In genomic region chr5:5192681-5193080, GRCh38 we compare ENCODE assay signal across 18 cellular contexts. TPM values are rescaled to one million over a fixed set of nuclear protein-coding genes. Genes with fewer than 3 reads are reported as not detected.
"Had no signal": no experiment of that assay in that cellular context is flagged by ENCODE, and none has a peak within 500 bp of the region (broad histone marks: within the 10 kb centered on the region; RNA-seq: fewer than 3 reads in every experiment).

No MANE protein-coding gene starts in this region.

- H3K9me3 ChIP-seq: gastrocnemius medialis had no signal

- H3K4me1 ChIP-seq: gastrocnemius medialis had no signal

- H3K4me3 ChIP-seq: gastrocnemius medialis, hepatocyte had no signal

- H3K36me3 ChIP-seq: gastrocnemius medialis had no signal

- H3K27ac ChIP-seq: epithelial cell of prostate, gastrocnemius medialis, hepatocyte had no signal

- DNase-seq: activated CD4-positive, alpha-beta T cell treated with anti-CD3 and anti-CD28 coated beads, Interleukin-2, amount 50 U/mL, for 1 hour; activated CD8-positive, alpha-beta memory T cell treated with anti-CD3 and anti-CD28 coated beads for 24 hours; activated naive CD4-positive, alpha-beta T cell; activated naive CD8-positive, alpha-beta T cell treated with anti-CD3 and anti-CD28 coated beads, Interleukin-2, amount 10 ng/mL, durations not matched to agents 7 days and 5 days; anterior cingulate cortex; cerebellar nuclear complex; effector memory CD4-positive, alpha-beta T cell; gastrocnemius medialis; islet precursor cell; natural killer cell; stimulated activated CD4-positive, alpha-beta T cell treated with anti-CD3 and anti-CD28 coated beads, Interleukin-2, amount 100 ng/mL, for 48 hours; T-helper 2 cell had no signal

- ATAC-seq: activated CD4-positive, CD25-positive, alpha-beta regulatory T cell treated with anti-CD3 and anti-CD28 coated beads, Interleukin-2, amount 50 U/mL, for 24 hours; gastrocnemius medialis; left lobe of liver; natural killer cell; stimulated activated memory B cell treated with anti-CD40 and anti-IgM and Interleukin-4, amounts not matched to agents 10 μg/mL and 1 μg/mL and 100 μg/mL, for 72 hours had no signal

- H3K27me3 ChIP-seq: gastrocnemius medialis, hepatocyte had no signal

RNA-seq across cellular contexts. Expression of gene ADAMTS16, which starts 52.6 kb away (rescaled TPM):
- total RNA-seq: activated naive CD8-positive, alpha-beta T cell treated with anti-CD3 and anti-CD28 coated beads, Interleukin-2, amount 10 ng/mL, durations not matched to agents 7 days and 5 days; activated T-helper 1 cell treated with anti-CD3 and anti-CD28 coated beads, Interleukin-12 subunit alpha, Interleukin-12 subunit beta, Interleukin-2, Interleukin-4 antibody, amounts not matched to agents 30 ng/mL and 10 ng/mL and 1 ng/mL, durations not matched to agents 14 hours and 24 hours and 36 hours; gastrocnemius medialis; left lobe of liver; natural killer cell had no signal
